ENCODE assay signal across 31 cellular contexts in the genomic region with DNA sequence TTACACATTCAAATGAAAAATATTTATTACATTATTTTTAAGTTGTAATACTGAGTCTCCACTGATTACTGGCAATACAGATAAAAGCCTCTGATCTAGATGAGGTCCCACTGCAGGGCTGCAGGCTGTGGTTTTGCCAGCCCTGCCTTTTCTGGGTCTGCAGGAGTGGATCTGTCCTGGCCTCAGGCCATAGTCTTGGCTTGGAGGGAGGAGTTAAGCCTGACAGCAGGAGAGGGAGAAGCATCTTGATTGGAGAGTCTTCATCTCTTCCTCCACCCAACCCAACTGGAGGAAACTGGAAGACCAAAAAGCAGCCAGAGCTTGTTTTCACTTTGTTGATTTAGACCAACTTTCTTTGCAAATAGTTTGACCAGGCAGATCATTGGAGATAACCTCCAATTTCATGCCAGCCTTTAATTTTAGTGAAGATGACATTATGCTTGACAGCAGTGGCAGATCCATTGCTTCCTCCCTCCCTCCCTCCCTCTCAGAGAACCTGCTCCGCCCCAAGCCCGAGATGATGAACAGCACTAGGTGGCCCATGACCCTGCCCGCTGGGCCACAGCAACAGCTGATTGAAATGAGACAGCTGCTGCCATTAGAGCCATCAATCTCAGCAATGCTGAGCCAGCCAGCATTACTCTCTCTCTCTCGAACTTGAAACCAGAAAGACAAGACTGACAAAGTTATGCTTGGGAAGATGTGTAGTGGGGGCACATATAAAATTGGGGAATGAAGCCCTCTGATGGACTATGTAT.
DNase-seq lines count a peak whose midpoint lies in the region; ATAC-seq and TF ChIP-seq lines count a peak whose summit lies in the region.
"Had no signal": no experiment of that assay in that cellular context is flagged by ENCODE, and none has a peak within 500 bp of the region (broad histone marks: within the 10 kb centered on the region; RNA-seq: fewer than 3 reads in every experiment).

No MANE protein-coding gene starts in this region.

- H3K27me3 ChIP-seq in psoas muscle (ENCODE audit: insufficient read depth in 3 of 3, low read length in 2 of 3) (no peaks in the 10 kb centered on the region), aorta (ENCODE audit: control insufficient read depth in 1 of 2, insufficient read depth in 2 of 2, low read length in 1 of 2) (no peaks in the 10 kb centered on the region), tibial artery (no peaks in the 10 kb centered on the region)
- H3K27me3 ChIP-seq: breast epithelium, sigmoid colon, SJSA1 had no signal

- DNase-seq in ELF-1 (ENCODE audit: low read depth, low spot score) (peak; percentile 67), NCI-H2029 treated with DMSO at 0.1 percent for 48 hours (lab: John Stamatoyannopoulos, UW) (peak; percentile 75), RPMI7951 (ENCODE audit: low read depth) (peak; percentile 23), psoas muscle (no peak), aorta (no peak), tibial artery (no peak)
- DNase-seq: activated CD4-positive, alpha-beta T cell treated with anti-CD3 and anti-CD28 coated beads for 4 hours; activated CD8-positive, alpha-beta T cell treated with anti-CD3 and anti-CD28 coated beads, Interleukin-2, amount 10 ng/mL, durations not matched to agents 7 days and 5 days; amygdala; dorsolateral prefrontal cortex; foreskin fibroblast; H7; heart right ventricle; kidney; naive B cell; NCI-H1105; NCI-H2171 treated with DMSO at 0.1 percent for 48 hours; NCI-H774; nucleus accumbens; RPMI8226; sigmoid colon; stimulated activated CD4-positive, alpha-beta T cell treated with anti-CD3 and anti-CD28 coated beads, Interleukin-4, amount 100 ng/mL, for 24 hours; T-helper 9 cell; trophoblast cell had no signal

- no peaks in the 10 kb centered on the region for H3K4me1 ChIP-seq in psoas muscle
- H3K4me1 ChIP-seq in aorta (ENCODE audit: control insufficient read depth in 1 of 2, insufficient read depth in 2 of 2, low read length in 2 of 2) = no peaks in the 10 kb centered on the region
- H3K4me1 ChIP-seq in tibial artery = no peaks in the 10 kb centered on the region
- H3K4me1 ChIP-seq: breast epithelium, esophagus muscularis mucosa, heart right ventricle, prostate gland, sigmoid colon, SJSA1 had no signal

- TF ChIP-seq CTCF in psoas muscle (IDR thresholded peaks at IDR 0.05) (no peak), tibial artery (IDR thresholded peaks at IDR 0.05) (no peak)

- H3K27ac ChIP-seq in psoas muscle (no peak overlapping the region), aorta (ENCODE audit: low read depth in 1 of 2, low read length in 2 of 2) (no peak overlapping the region), tibial artery (no peak overlapping the region)
- H3K27ac ChIP-seq: breast epithelium, dorsolateral prefrontal cortex, esophagus muscularis mucosa, heart right ventricle, prostate gland, sigmoid colon, SJSA1 had no signal

- peak; percentile 56 to 89 (median 78) for ATAC-seq in psoas muscle
- no peak for ATAC-seq in GM19328 (IDR thresholded peaks at IDR 0.05; ENCODE audit: unreplicated experiment)
- ATAC-seq in aorta (ENCODE audit: low FRiP score) = no peak
- ATAC-seq: activated CD8-positive, alpha-beta T cell treated with anti-CD3 and anti-CD28 coated beads, Interleukin-2, amount 10 ng/mL, durations not matched to agents 7 days and 5 days; activated naive CD4-positive, alpha-beta T cell treated with anti-CD3 and anti-CD28 coated beads, Interleukin-2, amount 50 U/mL, for 72 hours; heart right ventricle; K562 had no signal

- H3K36me3 ChIP-seq in psoas muscle (ENCODE audit: insufficient read depth in 1 of 2, low read depth in 1 of 2) = no peaks in the 10 kb centered on the region
- no peaks in the 10 kb centered on the region for H3K36me3 ChIP-seq in aorta (ENCODE audit: control insufficient read depth in 1 of 2, insufficient read depth in 2 of 2, low read length in 1 of 2)
- no peaks in the 10 kb centered on the region for H3K36me3 ChIP-seq in tibial artery
- H3K36me3 ChIP-seq: breast epithelium, esophagus muscularis mucosa, heart right ventricle, prostate gland, sigmoid colon, SJSA1 had no signal

- WGBS in psoas muscle, 3 donors = 14 to 36% (median 18%) methylated on average over 4 of the region's 4 CpGs
- WGBS in aorta, 2 donors = 24 to 28% methylated on average over 4 of the region's 4 CpGs

- intact Hi-C loops in psoas muscle (cut with DNase I) (no loop called here), aorta (cut with DNase I) (no loop called here), tibial artery (cut with DNase I; ENCODE audit: low total_unique reads) (no loop called here)

- H3K9me3 ChIP-seq in psoas muscle (no peaks in the 10 kb centered on the region), aorta (ENCODE audit: control insufficient read depth, low read length) (peaks cover 2% of the 10 kb centered on the region), tibial artery (no peaks in the 10 kb centered on the region)
- H3K9me3 ChIP-seq: breast epithelium, esophagus muscularis mucosa, heart right ventricle, prostate gland, sigmoid colon had no signal

- H3K4me3 ChIP-seq in psoas muscle (no peak overlapping the region), aorta (ENCODE audit: low read length in 2 of 2) (no peak overlapping the region), tibial artery (no peak overlapping the region)
- H3K4me3 ChIP-seq: breast epithelium, dorsolateral prefrontal cortex, esophagus muscularis mucosa, heart right ventricle, K562, prostate gland, sigmoid colon, SJSA1 had no signal

Comparison
In these comparisons a context has a peak if more than half of its experiments do, and no peak if none do; other contexts are left out.
1. DNase-seq: peak in ELF-1 (single experiment), NCI-H2029 treated with DMSO at 0.1 percent for 48 hours (single experiment) and RPMI7951 (single experiment); none in psoas muscle (0 of 2), aorta (0 of 2) and tibial artery (0 of 2).
2. ATAC-seq: peak in psoas muscle (4 of 4); none in GM19328 (single experiment) and aorta (single experiment).